ENCODE assay signal across 1 cellular context in genomic region chr14:63867926-63868921, GRCh38.
TF ChIP-seq lines count a peak whose summit lies in the region.

No MANE protein-coding gene starts in this region.

TF ChIP-seq in GM12878, 131 proteins besides CTCF, POLR2A, EP300 and RAD21 (continued from another document):
- TF ChIP-seq BCLAF1 (IDR thresholded peaks at IDR 0.05), result no peak
- no peak for TF ChIP-seq SREBF1 (IDR thresholded peaks at IDR 0.05; ENCODE audit: low read length)
- peak; percentile 67 to 80; a peak in 3 of 4 replicates for TF ChIP-seq IKZF2 (IDR thresholded peaks at IDR 0.05)
- TF ChIP-seq NRF1 (conservative IDR thresholded peaks at IDR 0.05; ENCODE audit: low read depth, low read length), result no peak
- TF ChIP-seq, protein P1, sequence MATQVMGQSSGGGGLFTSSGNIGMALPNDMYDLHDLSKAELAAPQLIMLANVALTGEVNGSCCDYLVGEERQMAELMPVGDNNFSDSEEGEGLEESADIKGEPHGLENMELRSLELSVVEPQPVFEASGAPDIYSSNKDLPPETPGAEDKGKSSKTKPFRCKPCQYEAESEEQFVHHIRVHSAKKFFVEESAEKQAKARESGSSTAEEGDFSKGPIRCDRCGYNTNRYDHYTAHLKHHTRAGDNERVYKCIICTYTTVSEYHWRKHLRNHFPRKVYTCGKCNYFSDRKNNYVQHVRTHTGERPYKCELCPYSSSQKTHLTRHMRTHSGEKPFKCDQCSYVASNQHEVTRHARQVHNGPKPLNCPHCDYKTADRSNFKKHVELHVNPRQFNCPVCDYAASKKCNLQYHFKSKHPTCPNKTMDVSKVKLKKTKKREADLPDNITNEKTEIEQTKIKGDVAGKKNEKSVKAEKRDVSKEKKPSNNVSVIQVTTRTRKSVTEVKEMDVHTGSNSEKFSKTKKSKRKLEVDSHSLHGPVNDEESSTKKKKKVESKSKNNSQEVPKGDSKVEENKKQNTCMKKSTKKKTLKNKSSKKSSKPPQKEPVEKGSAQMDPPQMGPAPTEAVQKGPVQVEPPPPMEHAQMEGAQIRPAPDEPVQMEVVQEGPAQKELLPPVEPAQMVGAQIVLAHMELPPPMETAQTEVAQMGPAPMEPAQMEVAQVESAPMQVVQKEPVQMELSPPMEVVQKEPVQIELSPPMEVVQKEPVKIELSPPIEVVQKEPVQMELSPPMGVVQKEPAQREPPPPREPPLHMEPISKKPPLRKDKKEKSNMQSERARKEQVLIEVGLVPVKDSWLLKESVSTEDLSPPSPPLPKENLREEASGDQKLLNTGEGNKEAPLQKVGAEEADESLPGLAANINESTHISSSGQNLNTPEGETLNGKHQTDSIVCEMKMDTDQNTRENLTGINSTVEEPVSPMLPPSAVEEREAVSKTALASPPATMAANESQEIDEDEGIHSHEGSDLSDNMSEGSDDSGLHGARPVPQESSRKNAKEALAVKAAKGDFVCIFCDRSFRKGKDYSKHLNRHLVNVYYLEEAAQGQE (IDR thresholded peaks at IDR 0.05; ENCODE audit: low read depth, low read length), result no peak
- TF ChIP-seq PML (IDR thresholded peaks at IDR 0.05; ENCODE audit: low read length), result no peak
- no peak for TF ChIP-seq ASH2L (IDR thresholded peaks at IDR 0.05; ENCODE audit: borderline replicate concordance, low read depth)
- TF ChIP-seq RCOR1 (conservative IDR thresholded peaks at IDR 0.05; ENCODE audit: low read depth, low read length), result no peak
- TF ChIP-seq, protein P2, sequence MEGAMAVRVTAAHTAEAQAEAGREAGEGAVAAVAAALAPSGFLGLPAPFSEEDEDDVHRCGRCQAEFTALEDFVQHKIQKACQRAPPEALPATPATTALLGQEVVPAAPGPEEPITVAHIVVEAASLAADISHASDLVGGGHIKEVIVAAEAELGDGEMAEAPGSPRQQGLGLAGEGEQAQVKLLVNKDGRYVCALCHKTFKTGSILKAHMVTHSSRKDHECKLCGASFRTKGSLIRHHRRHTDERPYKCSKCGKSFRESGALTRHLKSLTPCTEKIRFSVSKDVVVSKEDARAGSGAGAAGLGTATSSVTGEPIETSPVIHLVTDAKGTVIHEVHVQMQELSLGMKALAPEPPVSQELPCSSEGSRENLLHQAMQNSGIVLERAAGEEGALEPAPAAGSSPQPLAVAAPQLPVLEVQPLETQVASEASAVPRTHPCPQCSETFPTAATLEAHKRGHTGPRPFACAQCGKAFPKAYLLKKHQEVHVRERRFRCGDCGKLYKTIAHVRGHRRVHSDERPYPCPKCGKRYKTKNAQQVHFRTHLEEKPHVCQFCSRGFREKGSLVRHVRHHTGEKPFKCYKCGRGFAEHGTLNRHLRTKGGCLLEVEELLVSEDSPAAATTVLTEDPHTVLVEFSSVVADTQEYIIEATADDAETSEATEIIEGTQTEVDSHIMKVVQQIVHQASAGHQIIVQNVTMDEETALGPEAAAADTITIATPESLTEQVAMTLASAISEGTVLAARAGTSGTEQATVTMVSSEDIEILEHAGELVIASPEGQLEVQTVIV (IDR thresholded peaks at IDR 0.05; ENCODE audit: borderline replicate concordance, partially characterized antibody), result no peak
- no peak for TF ChIP-seq RFX5 (IDR thresholded peaks at IDR 0.05; ENCODE audit: low read depth, low read length)
- TF ChIP-seq TCF3 (IDR thresholded peaks at IDR 0.05; ENCODE audit: borderline replicate concordance, insufficient read depth, low read depth, low read length), result peak; percentile 87; the same call in 1 of the 2 replicates
- no peak for TF ChIP-seq EGR1 (IDR thresholded peaks at IDR 0.05; ENCODE audit: borderline replicate concordance in 1 of 2, low read depth in 2 of 2, low read length in 2 of 2)
- TF ChIP-seq POLR2AphosphoS5 (IDR thresholded peaks at IDR 0.05; ENCODE audit: low read length), result no peak
- TF ChIP-seq SRF (IDR thresholded peaks at IDR 0.05; ENCODE audit: low read depth in 2 of 2, low read length in 2 of 2), result peak in 1 of 2 experiments; percentile 59; a peak in 1 of 4 replicates
- TF ChIP-seq SUZ12 (IDR thresholded peaks at IDR 0.05; ENCODE audit: unreplicated experiment), result no peak
- TF ChIP-seq NFYA (IDR thresholded peaks at IDR 0.05; ENCODE audit: borderline replicate concordance, low read depth, low read length), result no peak
- TF ChIP-seq CBX3 (IDR thresholded peaks at IDR 0.05; ENCODE audit: borderline replicate concordance, low read depth), result no peak
- TF ChIP-seq PKNOX1 (IDR thresholded peaks at IDR 0.05), result no peak
- no peak for TF ChIP-seq CHD4 (IDR thresholded peaks at IDR 0.05)
- no peak for TF ChIP-seq SMC3 (IDR thresholded peaks at IDR 0.05; ENCODE audit: borderline replicate concordance, low read length)
- TF ChIP-seq TCF12 (IDR thresholded peaks at IDR 0.05; ENCODE audit: low read depth, low read length), result peak; percentile 91
- no peak for TF ChIP-seq NFXL1 (IDR thresholded peaks at IDR 0.05; ENCODE audit: borderline replicate concordance)
- TF ChIP-seq TAF1 (IDR thresholded peaks at IDR 0.05; ENCODE audit: borderline replicate concordance, low read depth, low read length), result no peak
- TF ChIP-seq HDAC6 (IDR thresholded peaks at IDR 0.05; ENCODE audit: unreplicated experiment), result no peak
- TF ChIP-seq, protein P3, sequence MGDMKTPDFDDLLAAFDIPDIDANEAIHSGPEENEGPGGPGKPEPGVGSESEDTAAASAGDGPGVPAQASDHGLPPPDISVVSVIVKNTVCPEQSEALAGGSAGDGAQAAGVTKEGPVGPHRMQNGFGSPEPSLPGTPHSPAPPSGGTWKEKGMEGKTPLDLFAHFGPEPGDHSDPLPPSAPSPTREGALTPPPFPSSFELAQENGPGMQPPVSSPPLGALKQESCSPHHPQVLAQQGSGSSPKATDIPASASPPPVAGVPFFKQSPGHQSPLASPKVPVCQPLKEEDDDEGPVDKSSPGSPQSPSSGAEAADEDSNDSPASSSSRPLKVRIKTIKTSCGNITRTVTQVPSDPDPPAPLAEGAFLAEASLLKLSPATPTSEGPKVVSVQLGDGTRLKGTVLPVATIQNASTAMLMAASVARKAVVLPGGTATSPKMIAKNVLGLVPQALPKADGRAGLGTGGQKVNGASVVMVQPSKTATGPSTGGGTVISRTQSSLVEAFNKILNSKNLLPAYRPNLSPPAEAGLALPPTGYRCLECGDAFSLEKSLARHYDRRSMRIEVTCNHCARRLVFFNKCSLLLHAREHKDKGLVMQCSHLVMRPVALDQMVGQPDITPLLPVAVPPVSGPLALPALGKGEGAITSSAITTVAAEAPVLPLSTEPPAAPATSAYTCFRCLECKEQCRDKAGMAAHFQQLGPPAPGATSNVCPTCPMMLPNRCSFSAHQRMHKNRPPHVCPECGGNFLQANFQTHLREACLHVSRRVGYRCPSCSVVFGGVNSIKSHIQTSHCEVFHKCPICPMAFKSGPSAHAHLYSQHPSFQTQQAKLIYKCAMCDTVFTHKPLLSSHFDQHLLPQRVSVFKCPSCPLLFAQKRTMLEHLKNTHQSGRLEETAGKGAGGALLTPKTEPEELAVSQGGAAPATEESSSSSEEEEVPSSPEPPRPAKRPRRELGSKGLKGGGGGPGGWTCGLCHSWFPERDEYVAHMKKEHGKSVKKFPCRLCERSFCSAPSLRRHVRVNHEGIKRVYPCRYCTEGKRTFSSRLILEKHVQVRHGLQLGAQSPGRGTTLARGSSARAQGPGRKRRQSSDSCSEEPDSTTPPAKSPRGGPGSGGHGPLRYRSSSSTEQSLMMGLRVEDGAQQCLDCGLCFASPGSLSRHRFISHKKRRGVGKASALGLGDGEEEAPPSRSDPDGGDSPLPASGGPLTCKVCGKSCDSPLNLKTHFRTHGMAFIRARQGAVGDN (IDR thresholded peaks at IDR 0.05), result no peak
- TF ChIP-seq SIN3A (IDR thresholded peaks at IDR 0.05; ENCODE audit: low read depth, low read length), result no peak
- no peak for TF ChIP-seq CBFB (IDR thresholded peaks at IDR 0.05; ENCODE audit: low read depth)
- TF ChIP-seq HDAC2 (IDR thresholded peaks at IDR 0.05), result no peak
- no peak; the same call in 1 of the 2 replicates for TF ChIP-seq NR2C1 (IDR thresholded peaks at IDR 0.05)
- TF ChIP-seq ZNF384 (IDR thresholded peaks at IDR 0.05; ENCODE audit: borderline replicate concordance, low read depth, low read length), result no peak
- no peak for TF ChIP-seq ZBTB33 (IDR thresholded peaks at IDR 0.05)
- TF ChIP-seq IRF5 (IDR thresholded peaks at IDR 0.05; ENCODE audit: borderline replicate concordance), result no peak
- TF ChIP-seq ZBTB4 (CRISPR knock-in tag; IDR thresholded peaks at IDR 0.05), result no peak
- no peak for TF ChIP-seq KLF5 (IDR thresholded peaks at IDR 0.05; ENCODE audit: partially characterized antibody)
TF ChIP-seq in GM12878: peak in this region for 18.
